Comparison of ENCODE assay signal across 1 cellular context in genomic region chr22:39547587-39547947, GRCh38.
TF ChIP-seq lines count a peak whose summit lies in the region.

No MANE protein-coding gene starts in this region.

TF ChIP-seq in HepG2, 621 proteins besides CTCF, POLR2A, EP300 and RAD21:
- TF ChIP-seq NR2C2 (CRISPR knock-in tag; IDR thresholded peaks at IDR 0.05; ENCODE audit: borderline replicate concordance) (no peak), ZSCAN5A (CRISPR knock-in tag; IDR thresholded peaks at IDR 0.05; ENCODE audit: borderline replicate concordance) (no peak), ZNF572 (CRISPR knock-in tag; IDR thresholded peaks at IDR 0.05) (no peak), MNT (IDR thresholded peaks at IDR 0.05) (peak; percentile 56; the same call in 1 of the 2 replicates)
